ENCODE assay signal across 22 cellular contexts in the genomic region with DNA sequence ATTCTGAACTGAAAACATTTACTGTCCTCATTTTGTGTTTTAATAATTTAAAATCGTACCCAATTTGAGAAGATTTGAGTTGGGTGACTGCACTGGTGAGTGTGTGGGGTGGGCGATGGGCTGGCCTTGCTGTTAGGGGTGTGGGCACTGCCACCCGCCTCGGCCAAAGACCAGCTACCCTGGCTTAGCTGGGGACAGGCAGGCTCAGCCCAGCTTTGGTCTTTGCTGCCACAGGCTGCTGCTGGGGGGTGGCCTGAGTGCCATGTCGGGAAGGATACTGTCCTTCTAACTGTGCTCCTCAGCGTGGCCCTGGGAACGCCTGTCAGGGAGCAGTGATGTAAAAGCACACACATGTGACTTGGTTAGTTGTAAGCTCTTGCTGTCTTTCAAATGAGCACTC. TPM values are rescaled to one million over a fixed set of nuclear protein-coding genes. Genes with fewer than 3 reads are reported as not detected.
A peak's percentile ranks its signal among the peaks of the same experiment; 100 is the strongest.
DNase-seq lines count a peak whose midpoint lies in the region; ATAC-seq and TF ChIP-seq lines count a peak whose summit lies in the region.
"Had no signal": no experiment of that assay in that cellular context is flagged by ENCODE, and none has a peak within 500 bp of the region (broad histone marks: within the 10 kb centered on the region; RNA-seq: fewer than 3 reads in every experiment).

No MANE protein-coding gene starts in this region.

- H3K4me1 ChIP-seq in gastrocnemius medialis (peaks cover 68 to 70% of the 10 kb centered on the region in 2 donors), mesendoderm (ENCODE audit: control insufficient read depth, low read depth, low read length) (no peaks in the 10 kb centered on the region)

- H3K79me1 ChIP-seq in mesendoderm (ENCODE audit: low read length): no peaks in the 10 kb centered on the region

- H3K23ac ChIP-seq in mesendoderm (ENCODE audit: low read length): no peak overlapping the region

- H2BK120ac ChIP-seq in mesendoderm (ENCODE audit: low read depth, low read length): no peak overlapping the region

- H3K4me2 ChIP-seq in mesendoderm (ENCODE audit: low read length): no peak overlapping the region

- H3K27me3 Mint-ChIP-seq in T-helper 17 cell: no peaks in the 10 kb centered on the region
- no peaks in the 10 kb centered on the region for H3K27me3 Mint-ChIP-seq in effector memory CD8-positive, alpha-beta T cell
- no peaks in the 10 kb centered on the region for H3K27me3 Mint-ChIP-seq in T-helper 2 cell treated with Interferon-gamma antibody and Interleukin-4, amounts not matched to agents 5 μg/mL and 100 μg/mL, for 36 hours (ENCODE audit: low read depth)
- H3K27me3 Mint-ChIP-seq in stimulated activated naive CD8-positive, alpha-beta T cell treated with anti-CD3 and anti-CD28 coated beads, Interleukin-15, amount 100 ng/mL, for 72 hours: no peaks in the 10 kb centered on the region
- H3K27me3 Mint-ChIP-seq: CD8-positive, alpha-beta memory T cell had no signal

- H2AK5ac ChIP-seq in mesendoderm (ENCODE audit: low read length): no peak overlapping the region

- H3K4ac ChIP-seq in mesendoderm (ENCODE audit: low read depth, low read length): no peak overlapping the region

- H3K79me2 ChIP-seq in mesendoderm (ENCODE audit: control insufficient read depth, insufficient read depth, low read length): no peaks in the 10 kb centered on the region

- no peak overlapping the region for H2BK15ac ChIP-seq in mesendoderm (replicated peaks; ENCODE audit: low read depth)

- intact Hi-C loops in gastrocnemius medialis (cut with DNase I; ENCODE audit: low total_unique reads): no loop called here

- H3K4me3 Mint-ChIP-seq in T-helper 17 cell: no peak overlapping the region
- no peak overlapping the region for H3K4me3 Mint-ChIP-seq in effector memory CD8-positive, alpha-beta T cell
- H3K4me3 Mint-ChIP-seq in T-helper 2 cell treated with Interferon-gamma antibody and Interleukin-4, amounts not matched to agents 5 μg/mL and 100 μg/mL, for 36 hours: no peak overlapping the region
- no peak overlapping the region for H3K4me3 Mint-ChIP-seq in stimulated activated naive CD8-positive, alpha-beta T cell treated with anti-CD3 and anti-CD28 coated beads, Interleukin-15, amount 100 ng/mL, for 72 hours
- H3K4me3 Mint-ChIP-seq: CD4-positive, CD25-positive, alpha-beta regulatory T cell; CD8-positive, alpha-beta memory T cell; HFFc6 had no signal

- TF ChIP-seq POLR2A in gastrocnemius medialis (IDR thresholded peaks at IDR 0.05): peak in 1 of 2 donors; percentile 11

- no peaks in the 10 kb centered on the region for H3K27me3 ChIP-seq in gastrocnemius medialis
- H3K27me3 ChIP-seq in mesendoderm (ENCODE audit: insufficient read depth, low read length, poor library complexity): no peaks in the 10 kb centered on the region
- H3K27me3 ChIP-seq: BE2C had no signal

- H3K36me3 ChIP-seq in gastrocnemius medialis (peaks cover 0 to 14% of the 10 kb centered on the region in 2 donors), mesendoderm (ENCODE audit: control insufficient read depth, insufficient read depth, low read length) (no peaks in the 10 kb centered on the region)

- H2BK5ac ChIP-seq in mesendoderm (ENCODE audit: low read length): no peak overlapping the region

- H4K8ac ChIP-seq in mesendoderm (ENCODE audit: low read depth, low read length): no peak overlapping the region

- H3K27ac ChIP-seq in gastrocnemius medialis: peak overlapping the region; percentile 88 to 91 (median 90)
- no peak overlapping the region for H3K27ac ChIP-seq in mesendoderm (ENCODE audit: low read depth, low read length)

- no peak overlapping the region for H4K5ac ChIP-seq in mesendoderm (ENCODE audit: low read length)

- H3K9me3 Mint-ChIP-seq in effector memory CD8-positive, alpha-beta T cell: no peaks in the 10 kb centered on the region
- H3K9me3 Mint-ChIP-seq in T-helper 2 cell treated with Interferon-gamma antibody and Interleukin-4, amounts not matched to agents 5 μg/mL and 100 μg/mL, for 36 hours: no peaks in the 10 kb centered on the region
- no peaks in the 10 kb centered on the region for H3K9me3 Mint-ChIP-seq in stimulated activated naive CD8-positive, alpha-beta T cell treated with anti-CD3 and anti-CD28 coated beads, Interleukin-15, amount 100 ng/mL, for 72 hours
- H3K9me3 Mint-ChIP-seq: CD4-positive, CD25-positive, alpha-beta regulatory T cell; CD8-positive, alpha-beta memory T cell; HFFc6 had no signal

- no CpG with 5 or more reads among the region's 7 CpGs for WGBS in mesendoderm (ENCODE audit: extremely low coverage, insufficient coverage, low lambda C conversion rate)

- peak overlapping the region; percentile 27 for H3K27ac Mint-ChIP-seq in T-helper 17 cell
- peak overlapping the region; percentile 28 to 63 for H3K27ac Mint-ChIP-seq in effector memory CD8-positive, alpha-beta T cell
- H3K27ac Mint-ChIP-seq in T-helper 2 cell treated with Interferon-gamma antibody and Interleukin-4, amounts not matched to agents 5 μg/mL and 100 μg/mL, for 36 hours: no peak overlapping the region
- H3K27ac Mint-ChIP-seq in stimulated activated naive CD8-positive, alpha-beta T cell treated with anti-CD3 and anti-CD28 coated beads, Interleukin-15, amount 100 ng/mL, for 72 hours: no peak overlapping the region
- H3K27ac Mint-ChIP-seq: CD4-positive, CD25-positive, alpha-beta regulatory T cell; HFFc6 had no signal

- H3K9me3 ChIP-seq in T-helper 17 cell (ENCODE audit: control insufficient read depth, low read length, poor library complexity, severe bottlenecking) (no peaks in the 10 kb centered on the region), gastrocnemius medialis (no peaks in the 10 kb centered on the region)
- H3K9me3 ChIP-seq: BE2C had no signal

- no peak overlapping the region for H3K9ac ChIP-seq in mesendoderm (ENCODE audit: low read length)

- H3K4me1 Mint-ChIP-seq in T-helper 17 cell: peaks cover 6% of the 10 kb centered on the region
- peaks cover 9 to 15% of the 10 kb centered on the region in 2 donors for H3K4me1 Mint-ChIP-seq in effector memory CD8-positive, alpha-beta T cell (ENCODE audit: low read depth in 2 of 2)
- peaks cover 5% of the 10 kb centered on the region for H3K4me1 Mint-ChIP-seq in T-helper 2 cell treated with Interferon-gamma antibody and Interleukin-4, amounts not matched to agents 5 μg/mL and 100 μg/mL, for 36 hours (ENCODE audit: low read depth)
- H3K4me1 Mint-ChIP-seq in stimulated activated naive CD8-positive, alpha-beta T cell treated with anti-CD3 and anti-CD28 coated beads, Interleukin-15, amount 100 ng/mL, for 72 hours: peaks cover 42% of the 10 kb centered on the region

- in situ Hi-C loops in gastrocnemius medialis (cut with MboI; ENCODE audit: low sequenced_read_pairs in 4 of 4): no loop called here

- H3K18ac ChIP-seq in mesendoderm (ENCODE audit: low read length): no peak overlapping the region

- peak; percentile 7 for ATAC-seq in T-helper 17 cell
- ATAC-seq in effector memory CD8-positive, alpha-beta T cell (replicated peaks): no peak
- no peak for ATAC-seq in gastrocnemius medialis
- no peak for ATAC-seq in stimulated activated naive CD8-positive, alpha-beta T cell treated with anti-CD3 and anti-CD28 coated beads, Interleukin-15, amount 100 ng/mL, for 72 hours
- ATAC-seq: GM12878, HCT116 had no signal

- DNase-seq in T-helper 17 cell (no peak), gastrocnemius medialis (no peak), mesendoderm (no peak)
- no peak for DNase-seq in effector memory CD8-positive, alpha-beta T cell
- no peak for DNase-seq in T-helper 2 cell treated with Interferon-gamma antibody and Interleukin-4, amounts not matched to agents 5 μg/mL and 100 μg/mL, for 36 hours (ENCODE audit: low spot score)
- no peak for DNase-seq in stimulated activated naive CD8-positive, alpha-beta T cell treated with anti-CD3 and anti-CD28 coated beads, Interleukin-15, amount 100 ng/mL, for 72 hours
- DNase-seq: ACHN; BE2C; C1 segment of cervical spinal cord; CD4-positive, CD25-positive, alpha-beta regulatory T cell; CD8-positive, alpha-beta memory T cell; COR-L47; DMS 273 treated with DMSO at 0.1 percent for 48 hours; DMS53; DND-41; EL; GOT3; H7; HFFc6 had no signal

- no peak for TF ChIP-seq CTCF in gastrocnemius medialis (IDR thresholded peaks at IDR 0.05 in 4 of 5, conservative IDR thresholded peaks at IDR 0.05 in 1 of 5)

- no peak overlapping the region for H3K56ac ChIP-seq in mesendoderm (ENCODE audit: low read length)

- H3K4me3 ChIP-seq in gastrocnemius medialis: no peak overlapping the region
- no peak overlapping the region for H3K4me3 ChIP-seq in mesendoderm (ENCODE audit: low read length)
- H3K4me3 ChIP-seq: GM12878 had no signal

- peaks cover 2% of the 10 kb centered on the region for H3K36me3 Mint-ChIP-seq in T-helper 17 cell (ENCODE audit: low read depth)
- H3K36me3 Mint-ChIP-seq in effector memory CD8-positive, alpha-beta T cell (ENCODE audit: insufficient read depth): peaks cover 60% of the 10 kb centered on the region
- H3K36me3 Mint-ChIP-seq in T-helper 2 cell treated with Interferon-gamma antibody and Interleukin-4, amounts not matched to agents 5 μg/mL and 100 μg/mL, for 36 hours (ENCODE audit: low read depth): peaks cover 68% of the 10 kb centered on the region

RNA-seq across cellular contexts. Expression of gene FAM118A, which starts 22.3 kb away (rescaled TPM):
- 100 to 1,000 TPM; 162 to 200 TPM for total RNA-seq in T-helper 17 cell
- 10 to 100 TPM in 3 of 4 donors, 1 to 10 TPM in 1; 4.1 to 30.0 (median 24.2) TPM for total RNA-seq in gastrocnemius medialis
- 12.1 TPM for polyA plus RNA-seq in mesendoderm (2013, experiment 1 of 2)
- 11.1 TPM for polyA plus RNA-seq in mesendoderm (2013, experiment 2 of 2)

RNA-seq across cellular contexts. Expression of gene UPK3A, which starts 47.3 kb away (rescaled TPM):
- total RNA-seq in T-helper 17 cell (under 1 TPM in 1 of 2 donors, not detected in 1; 0.37 TPM), gastrocnemius medialis (1 to 10 TPM in 2 of 4 donors, under 1 TPM in 2; 0.70 to 6.4 (median 2.1) TPM)
- polyA plus RNA-seq in mesendoderm (2013, experiment 1 of 2): 0.08 TPM
- 0.04 TPM for polyA plus RNA-seq in mesendoderm (2013, experiment 2 of 2)
- total RNA-seq: CD4-positive, CD25-positive, alpha-beta regulatory T cell; CD8-positive, alpha-beta memory T cell; G401; GM12878; H7; HFFc6 had no signal
- polyA plus RNA-seq: CD4-positive, CD25-positive, alpha-beta regulatory T cell; CD8-positive, alpha-beta memory T cell; GM12878 had no signal

Comparison
In these comparisons a context has a peak if more than half of its experiments do, and no peak if none do; other contexts are left out.
1. H3K27ac Mint-ChIP-seq: peak in T-helper 17 cell (single experiment) and effector memory CD8-positive, alpha-beta T cell (2 of 2); none in T-helper 2 cell treated with Interferon-gamma antibody and Interleukin-4, amounts not matched to agents 5 μg/mL and 100 μg/mL, for 36 hours (single experiment) and stimulated activated naive CD8-positive, alpha-beta T cell treated with anti-CD3 and anti-CD28 coated beads, Interleukin-15, amount 100 ng/mL, for 72 hours (0 of 2).
2. RNA of gene FAM118A, which starts 22.3 kb away (total RNA-seq): 162 to 200 TPM in T-helper 17 cell; 4.1 to 30.0 TPM in gastrocnemius medialis; every median in the first group is over 4 times any median in the second.